ENCODE assay signal across 10 cellular contexts in the genomic region with DNA sequence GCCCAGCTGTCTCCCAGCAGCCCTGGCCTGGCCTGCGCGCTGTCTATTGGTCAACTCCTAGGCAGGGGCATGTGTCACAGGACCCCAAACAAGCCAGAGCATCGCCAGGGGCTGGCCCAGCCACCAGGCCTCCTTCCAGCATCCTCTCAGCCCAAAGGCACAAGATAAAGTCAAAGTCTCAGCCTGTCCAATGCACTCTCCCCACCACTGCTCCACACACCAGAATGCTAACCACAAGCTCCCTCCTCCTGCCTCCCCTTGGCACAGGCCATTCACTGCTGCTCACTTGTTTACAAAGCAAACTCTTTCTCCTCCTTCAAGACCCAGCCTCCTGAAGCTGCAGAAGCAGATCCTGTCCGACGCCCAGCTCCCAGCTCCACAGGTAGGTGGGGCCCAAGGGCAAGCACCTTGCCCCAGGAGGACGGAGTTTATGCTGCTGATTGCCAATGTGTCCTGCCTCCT.
DNase-seq lines count a peak whose midpoint lies in the region; ATAC-seq and TF ChIP-seq lines count a peak whose summit lies in the region.
"Had no signal": no experiment of that assay in that cellular context is flagged by ENCODE, and none has a peak within 500 bp of the region (broad histone marks: within the 10 kb centered on the region; RNA-seq: fewer than 3 reads in every experiment).

No MANE protein-coding gene starts in this region.

- H4K20me1 ChIP-seq in hepatocyte (ENCODE audit: insufficient read depth, poor library complexity, severe bottlenecking) = no peaks in the 10 kb centered on the region

- H3K27me3 ChIP-seq in hepatocyte = no peaks in the 10 kb centered on the region
- H3K27me3 ChIP-seq in CD8-positive, alpha-beta memory T cell (ENCODE audit: insufficient read depth, low read length, poor library complexity, severe bottlenecking) = no peaks in the 10 kb centered on the region

- H3K4me3 Mint-ChIP-seq in WTC11 (no peak overlapping the region), type B pancreatic cell (no peak overlapping the region)
- no peak overlapping the region for H3K4me3 Mint-ChIP-seq in CD8-positive, alpha-beta memory T cell
- H3K4me3 Mint-ChIP-seq: B cell had no signal

- H3K4me1 Mint-ChIP-seq in WTC11 = peaks cover 21% of the 10 kb centered on the region
- H3K4me1 Mint-ChIP-seq in type B pancreatic cell (ENCODE audit: unreplicated experiment) = peaks cover 30% of the 10 kb centered on the region
- peaks cover 0 to 2% (median 0%) of the 10 kb centered on the region in 3 donors for H3K4me1 Mint-ChIP-seq in CD8-positive, alpha-beta memory T cell
- H3K4me1 Mint-ChIP-seq: B cell had no signal

- TF ChIP-seq CTCF in WTC11 (IDR thresholded peaks at IDR 0.05) (no peak), hepatocyte (IDR thresholded peaks at IDR 0.05; ENCODE audit: poor library complexity) (peak; percentile 42), type B pancreatic cell (conservative IDR thresholded peaks at IDR 0.05) (no peak)

- peak; percentile 10 for DNase-seq in activated CD8-positive, alpha-beta memory T cell treated with anti-CD3 and anti-CD28 coated beads, Interleukin-2, amount 50 U/mL, for 4 hours
- DNase-seq in activated CD8-positive, alpha-beta memory T cell treated with anti-CD3 and anti-CD28 coated beads for 24 hours = no peak
- DNase-seq in WTC11 (ENCODE audit: low spot score) = peak; percentile 47
- DNase-seq in hepatocyte (ENCODE audit: low spot score) = peak; percentile 82
- no peak for DNase-seq in type B pancreatic cell (ENCODE audit: extremely low spot score, unreplicated experiment)
- no peak for DNase-seq in CD8-positive, alpha-beta memory T cell
- DNase-seq in LoVo (ENCODE audit: low spot score) = no peak
- DNase-seq: hypothalamus had no signal

- H2AFZ ChIP-seq in hepatocyte = no peak overlapping the region

- no peaks in the 10 kb centered on the region for H3K36me3 ChIP-seq in hepatocyte (replicated peaks; ENCODE audit: insufficient read depth, low read depth)
- no peaks in the 10 kb centered on the region for H3K36me3 ChIP-seq in CD8-positive, alpha-beta memory T cell (ENCODE audit: insufficient read depth, low read length)

- H3K4me2 ChIP-seq in hepatocyte = no peak overlapping the region

- H3K27ac ChIP-seq in hepatocyte = peak overlapping the region; percentile 44
- no peak overlapping the region for H3K27ac ChIP-seq in CD8-positive, alpha-beta memory T cell (ENCODE audit: low read depth, low read length)

- H3K27me3 Mint-ChIP-seq in WTC11 (ENCODE audit: low read depth) (peaks cover 3% of the 10 kb centered on the region; the same call in 1 of the 2 replicates), type B pancreatic cell (peaks cover 11% of the 10 kb centered on the region)
- peaks cover 0 to 1% of the 10 kb centered on the region in 2 donors for H3K27me3 Mint-ChIP-seq in CD8-positive, alpha-beta memory T cell
- H3K27me3 Mint-ChIP-seq: B cell had no signal

- H3K9me3 Mint-ChIP-seq in WTC11 (no peaks in the 10 kb centered on the region), type B pancreatic cell (no peaks in the 10 kb centered on the region)
- no peaks in the 10 kb centered on the region for H3K9me3 Mint-ChIP-seq in CD8-positive, alpha-beta memory T cell

- CTCF ChIA-PET in WTC11 (lab: Charles Lee) = interaction anchor here (0.6 to 10.0 kb wide), 20 partner anchors 12 to 353 kb away, joined by 3 to 192 read pairs (median 4); partner anchors contain the start of gene IFT25
- CTCF ChIA-PET in CD8-positive, alpha-beta memory T cell (lab: Charles Lee) = interaction anchor here (1.2 to 1.5 kb wide), 2 partner anchors 8 to 31 kb away, joined by 3 to 5 read pairs; no protein-coding TSS in a partner anchor

- no peak overlapping the region for H3K4me3 ChIP-seq in hepatocyte
- no peak overlapping the region for H3K4me3 ChIP-seq in CD8-positive, alpha-beta memory T cell (ENCODE audit: low read length)

- H3K36me3 Mint-ChIP-seq in WTC11 (no peaks in the 10 kb centered on the region), type B pancreatic cell (no peaks in the 10 kb centered on the region)
- H3K36me3 Mint-ChIP-seq in CD8-positive, alpha-beta memory T cell = no peaks in the 10 kb centered on the region

- H3K9me2 ChIP-seq in hepatocyte (replicated peaks; ENCODE audit: insufficient read depth) = no peaks in the 10 kb centered on the region

- WGBS in hepatocyte (ENCODE audit: low lambda C conversion rate, missing lambda C conversion rate) = 35% methylated on average over 6 of the region's 6 CpGs

- POLR2A ChIA-PET in WTC11 (lab: Charles Lee) = no interaction called here
- POLR2A ChIA-PET in CD8-positive, alpha-beta memory T cell (lab: Charles Lee) = no interaction called here

- no peaks in the 10 kb centered on the region for H3K9me3 ChIP-seq in hepatocyte (ENCODE audit: low read depth)
- H3K9me3 ChIP-seq in CD8-positive, alpha-beta memory T cell (ENCODE audit: low read length) = no peaks in the 10 kb centered on the region

- H3K4me1 ChIP-seq in hepatocyte (ENCODE audit: insufficient read depth) = peaks cover 27% of the 10 kb centered on the region
- no peaks in the 10 kb centered on the region for H3K4me1 ChIP-seq in CD8-positive, alpha-beta memory T cell (ENCODE audit: insufficient read depth, low read length)

- ATAC-seq in WTC11 (peak; percentile 37), HG03196 (IDR thresholded peaks at IDR 0.05; ENCODE audit: unreplicated experiment) (no peak)

- H3K27ac Mint-ChIP-seq in WTC11 = no peak overlapping the region
- peak overlapping the region; percentile 17 for H3K27ac Mint-ChIP-seq in type B pancreatic cell
- H3K27ac Mint-ChIP-seq in CD8-positive, alpha-beta memory T cell = peak overlapping the region in 2 of 8 donors; percentile 42 to 61
- H3K27ac Mint-ChIP-seq: B cell had no signal

- no peaks in the 10 kb centered on the region for H3K79me2 ChIP-seq in hepatocyte

TF ChIP-seq in WTC11, 78 proteins besides CTCF, POLR2A, EP300 and RAD21:
- TF ChIP-seq, protein P1, sequence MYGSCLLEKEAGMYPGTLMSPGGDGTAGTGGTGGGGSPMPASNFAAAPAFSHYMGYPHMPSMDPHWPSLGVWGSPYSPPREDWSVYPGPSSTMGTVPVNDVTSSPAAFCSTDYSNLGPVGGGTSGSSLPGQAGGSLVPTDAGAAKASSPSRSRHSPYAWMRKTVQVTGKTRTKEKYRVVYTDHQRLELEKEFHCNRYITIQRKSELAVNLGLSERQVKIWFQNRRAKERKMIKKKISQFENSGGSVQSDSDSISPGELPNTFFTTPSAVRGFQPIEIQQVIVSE (CRISPR knock-in tag; IDR thresholded peaks at IDR 0.05; ENCODE audit: borderline replicate concordance) = no peak
- TF ChIP-seq, protein P2, sequence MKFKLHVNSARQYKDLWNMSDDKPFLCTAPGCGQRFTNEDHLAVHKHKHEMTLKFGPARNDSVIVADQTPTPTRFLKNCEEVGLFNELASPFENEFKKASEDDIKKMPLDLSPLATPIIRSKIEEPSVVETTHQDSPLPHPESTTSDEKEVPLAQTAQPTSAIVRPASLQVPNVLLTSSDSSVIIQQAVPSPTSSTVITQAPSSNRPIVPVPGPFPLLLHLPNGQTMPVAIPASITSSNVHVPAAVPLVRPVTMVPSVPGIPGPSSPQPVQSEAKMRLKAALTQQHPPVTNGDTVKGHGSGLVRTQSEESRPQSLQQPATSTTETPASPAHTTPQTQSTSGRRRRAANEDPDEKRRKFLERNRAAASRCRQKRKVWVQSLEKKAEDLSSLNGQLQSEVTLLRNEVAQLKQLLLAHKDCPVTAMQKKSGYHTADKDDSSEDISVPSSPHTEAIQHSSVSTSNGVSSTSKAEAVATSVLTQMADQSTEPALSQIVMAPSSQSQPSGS (CRISPR knock-in tag; IDR thresholded peaks at IDR 0.05; ENCODE audit: borderline replicate concordance, low read depth) = no peak
- no peak for TF ChIP-seq FOXK1 (CRISPR knock-in tag; IDR thresholded peaks at IDR 0.05)
- no peak for TF ChIP-seq PRDM15 (CRISPR knock-in tag; IDR thresholded peaks at IDR 0.05)
- TF ChIP-seq SMAD4 (CRISPR knock-in tag; IDR thresholded peaks at IDR 0.05) = no peak
- TF ChIP-seq ZNF416 (CRISPR knock-in tag; IDR thresholded peaks at IDR 0.05) = no peak
- no peak for TF ChIP-seq NR3C1 (CRISPR knock-in tag; conservative IDR thresholded peaks at IDR 0.05; ENCODE audit: low read depth)
- TF ChIP-seq ZNF232 (CRISPR knock-in tag; IDR thresholded peaks at IDR 0.05) = no peak
TF ChIP-seq in WTC11: peak in this region for 0.

Comparison
In these comparisons a context has a peak if more than half of its experiments do, and no peak if none do; other contexts are left out.
1. DNase-seq: peak in activated CD8-positive, alpha-beta memory T cell treated with anti-CD3 and anti-CD28 coated beads, Interleukin-2, amount 50 U/mL, for 4 hours (single experiment), WTC11 (single experiment) and hepatocyte (single experiment); none in activated CD8-positive, alpha-beta memory T cell treated with anti-CD3 and anti-CD28 coated beads for 24 hours (single experiment), type B pancreatic cell (single experiment), CD8-positive, alpha-beta memory T cell (0 of 5) and LoVo (single experiment).